ENCODE assay signal across 8 cellular contexts in the genomic region with DNA sequence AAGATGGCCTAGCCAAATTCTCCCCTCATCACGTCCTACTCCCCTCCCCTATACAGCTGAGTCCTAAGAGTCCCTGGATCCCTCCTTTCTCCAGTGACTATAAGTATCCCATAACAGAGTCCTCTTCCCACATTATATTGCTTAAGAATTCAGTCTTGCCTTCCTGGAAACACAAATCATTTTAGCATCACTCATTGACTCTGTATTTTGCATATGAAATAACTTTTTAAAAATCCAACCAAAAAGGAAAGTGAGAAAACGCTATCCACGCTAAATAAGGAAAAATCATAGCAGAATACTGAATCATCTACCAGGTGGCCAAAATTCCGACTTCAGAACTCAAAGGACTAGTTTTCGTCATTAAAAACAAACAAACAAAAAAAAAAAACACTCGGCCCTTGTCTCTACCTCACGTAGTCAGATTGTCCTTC.
DNase-seq lines count a peak whose midpoint lies in the region; ATAC-seq and TF ChIP-seq lines count a peak whose summit lies in the region.

No MANE protein-coding gene starts in this region.

- H3K9me3 ChIP-seq in testis = no peaks in the 10 kb centered on the region

- WGBS in testis, 2 donors = 78 to 87% methylated on average over 7 of the region's 7 CpGs

- H3K4me1 Mint-ChIP-seq in activated CD4-positive, alpha-beta T cell treated with anti-CD3 and anti-CD28 coated beads, Interleukin-2, amount 10 ng/mL, durations not matched to agents 24 days and 14 days = peaks cover 35% of the 10 kb centered on the region
- peaks cover 31% of the 10 kb centered on the region for H3K4me1 Mint-ChIP-seq in activated T-helper 17 cell treated with anti-CD3 and anti-CD28 coated beads, Interleukin-2, amount 50 U/mL, for 72 hours
- peaks cover 35 to 44% of the 10 kb centered on the region in 2 donors for H3K4me1 Mint-ChIP-seq in stimulated activated naive B cell treated with anti-CD40 and anti-IgM and Interleukin-4, amounts not matched to agents 10 μg/mL and 1 μg/mL and 100 μg/mL, for 72 hours

- no peaks in the 10 kb centered on the region for H3K27me3 ChIP-seq in testis

- ATAC-seq in activated T-helper 17 cell treated with anti-CD3 and anti-CD28 coated beads, Interleukin-2, amount 50 U/mL, for 72 hours (replicated peaks) = no peak
- ATAC-seq in stimulated activated naive B cell treated with anti-CD40 and anti-IgM and Interleukin-4, amounts not matched to agents 10 μg/mL and 1 μg/mL and 100 μg/mL, for 72 hours (replicated peaks) = no peak

- peaks cover 3% of the 10 kb centered on the region for H3K27me3 Mint-ChIP-seq in activated CD4-positive, alpha-beta T cell treated with anti-CD3 and anti-CD28 coated beads, Interleukin-2, amount 10 ng/mL, durations not matched to agents 24 days and 14 days
- H3K27me3 Mint-ChIP-seq in activated T-helper 17 cell treated with anti-CD3 and anti-CD28 coated beads, Interleukin-2, amount 50 U/mL, for 72 hours = no peaks in the 10 kb centered on the region
- no peaks in the 10 kb centered on the region for H3K27me3 Mint-ChIP-seq in stimulated activated naive B cell treated with anti-CD40 and anti-IgM and Interleukin-4, amounts not matched to agents 10 μg/mL and 1 μg/mL and 100 μg/mL, for 72 hours

- no peaks in the 10 kb centered on the region for H3K36me3 ChIP-seq in testis (ENCODE audit: low read depth, missing control alignments)

- peaks cover 5% of the 10 kb centered on the region for H3K36me3 Mint-ChIP-seq in activated CD4-positive, alpha-beta T cell treated with anti-CD3 and anti-CD28 coated beads, Interleukin-2, amount 10 ng/mL, durations not matched to agents 24 days and 14 days (ENCODE audit: low read depth)
- peaks cover 6% of the 10 kb centered on the region for H3K36me3 Mint-ChIP-seq in activated T-helper 17 cell treated with anti-CD3 and anti-CD28 coated beads, Interleukin-2, amount 50 U/mL, for 72 hours (ENCODE audit: low read depth)
- H3K36me3 Mint-ChIP-seq in stimulated activated naive B cell treated with anti-CD40 and anti-IgM and Interleukin-4, amounts not matched to agents 10 μg/mL and 1 μg/mL and 100 μg/mL, for 72 hours = peaks cover 4 to 11% of the 10 kb centered on the region in 2 donors

- intact Hi-C loops in activated CD4-positive, alpha-beta T cell treated with anti-CD3 and anti-CD28 coated beads, Interleukin-2, amount 10 ng/mL, durations not matched to agents 24 days and 14 days (cut with micrococcal nuclease) = loop anchor here (2.0 to 5.0 kb wide), 4 partner anchors 35 to 332 kb away; partner anchors contain the start of genes CNIH1 and GCH1
- intact Hi-C loops in testis (cut with DNase I; ENCODE audit: low total_unique reads) (loop anchor here (5.0 kb wide), 2 partner anchors 80 to 205 kb away; partner anchors contain the start of gene SAMD4A), posterior cingulate gyrus (cut with DNase I) (loop anchor here (5.0 to 10.0 kb wide), 2 partner anchors 80 to 268 kb away; partner anchors contain the start of gene CGRRF1), head of caudate nucleus (cut with DNase I) (no loop called here)

- H3K27ac Mint-ChIP-seq in activated CD4-positive, alpha-beta T cell treated with anti-CD3 and anti-CD28 coated beads, Interleukin-2, amount 10 ng/mL, durations not matched to agents 24 days and 14 days = peak overlapping the region; percentile 83
- peak overlapping the region; percentile 82 for H3K27ac Mint-ChIP-seq in activated T-helper 17 cell treated with anti-CD3 and anti-CD28 coated beads, Interleukin-2, amount 50 U/mL, for 72 hours
- no peak overlapping the region for H3K27ac Mint-ChIP-seq in stimulated activated naive B cell treated with anti-CD40 and anti-IgM and Interleukin-4, amounts not matched to agents 10 μg/mL and 1 μg/mL and 100 μg/mL, for 72 hours

- TF ChIP-seq POLR2A in testis (IDR thresholded peaks at IDR 0.05) = no peak

- H3K4me3 ChIP-seq in testis = no peak overlapping the region

- no peaks in the 10 kb centered on the region for H3K9me3 Mint-ChIP-seq in activated CD4-positive, alpha-beta T cell treated with anti-CD3 and anti-CD28 coated beads, Interleukin-2, amount 10 ng/mL, durations not matched to agents 24 days and 14 days
- no peaks in the 10 kb centered on the region for H3K9me3 Mint-ChIP-seq in activated T-helper 17 cell treated with anti-CD3 and anti-CD28 coated beads, Interleukin-2, amount 50 U/mL, for 72 hours
- H3K9me3 Mint-ChIP-seq in stimulated activated naive B cell treated with anti-CD40 and anti-IgM and Interleukin-4, amounts not matched to agents 10 μg/mL and 1 μg/mL and 100 μg/mL, for 72 hours = no peaks in the 10 kb centered on the region

- no peak for TF ChIP-seq CTCF in testis (IDR thresholded peaks at IDR 0.05)

- no peak for DNase-seq in activated CD4-positive, alpha-beta T cell treated with anti-CD3 and anti-CD28 coated beads, Interleukin-2, amount 10 ng/mL, durations not matched to agents 24 days and 14 days
- DNase-seq in activated CD4-positive, alpha-beta T cell treated with anti-CD3 and anti-CD28 coated beads, Interleukin-2, amount 50 U/mL, for 48 hours = no peak
- DNase-seq in hepatic stellate cell (ENCODE audit: low spot score) (peak; percentile 53), testis (no peak), posterior cingulate gyrus (no peak), head of caudate nucleus (no peak)
- DNase-seq in stimulated activated naive B cell treated with anti-CD40 and anti-IgM and Interleukin-4, amounts not matched to agents 10 μg/mL and 1 μg/mL and 100 μg/mL, for 72 hours = no peak

- peak overlapping the region; percentile 70 for H3K4me3 Mint-ChIP-seq in activated CD4-positive, alpha-beta T cell treated with anti-CD3 and anti-CD28 coated beads, Interleukin-2, amount 10 ng/mL, durations not matched to agents 24 days and 14 days
- peak overlapping the region; percentile 71 for H3K4me3 Mint-ChIP-seq in activated T-helper 17 cell treated with anti-CD3 and anti-CD28 coated beads, Interleukin-2, amount 50 U/mL, for 72 hours
- no peak overlapping the region for H3K4me3 Mint-ChIP-seq in stimulated activated naive B cell treated with anti-CD40 and anti-IgM and Interleukin-4, amounts not matched to agents 10 μg/mL and 1 μg/mL and 100 μg/mL, for 72 hours

- H3K4me1 ChIP-seq in testis = peaks cover 11% of the 10 kb centered on the region

- H3K27ac ChIP-seq in testis = peak overlapping the region; percentile 27 to 88

Comparison
In these comparisons a context has a peak if more than half of its experiments do, and no peak if none do; other contexts are left out.
1. H3K4me3 Mint-ChIP-seq: peak in activated CD4-positive, alpha-beta T cell treated with anti-CD3 and anti-CD28 coated beads, Interleukin-2, amount 10 ng/mL, durations not matched to agents 24 days and 14 days (single experiment) and activated T-helper 17 cell treated with anti-CD3 and anti-CD28 coated beads, Interleukin-2, amount 50 U/mL, for 72 hours (single experiment); none in stimulated activated naive B cell treated with anti-CD40 and anti-IgM and Interleukin-4, amounts not matched to agents 10 μg/mL and 1 μg/mL and 100 μg/mL, for 72 hours (0 of 2).